Comparison of ENCODE assay signal across 8 cellular contexts in genomic region chr9:34125681-34126206, GRCh38. TPM values are rescaled to one million over a fixed set of nuclear protein-coding genes. Genes with fewer than 3 reads are reported as not detected.
DNase-seq lines count a peak whose midpoint lies in the region; ATAC-seq, FAIRE-seq and TF ChIP-seq lines count a peak whose summit lies in the region.

No MANE protein-coding gene starts in this region.

- peak; percentile 39 for DNase-seq in ELF-1 (ENCODE audit: low read depth, low spot score)
- DNase-seq in adrenal gland = peak in 5 of 7 donors; percentile 43 to 65 (median 48)
- DNase-seq in iPS-NIHi11 (ENCODE audit: low spot score) = peak; percentile 46
- DNase-seq in stimulated activated effector memory CD8-positive, alpha-beta T cell treated with anti-CD3 and anti-CD28 coated beads, Interleukin-12 subunit alpha, Interleukin-12 subunit beta, amount 100 ng/mL, for 72 hours (ENCODE audit: low spot score in 2 of 2) = no peak
- no peak for DNase-seq in dedifferentiated amniotic fluid mesenchymal stem cell (ENCODE audit: extremely low spot score)
- no peak for DNase-seq in frontal cortex (ENCODE audit: low spot score in 2 of 2)
- no peak for DNase-seq in NCI-H2196 treated with DMSO at 0.1 percent for 48 hours (lab: John Stamatoyannopoulos, UW; ENCODE audit: unreplicated experiment)

- peak overlapping the region; percentile 69 to 96 (median 91) for H3K27ac ChIP-seq in adrenal gland

- 1 to 2% (median 1%) methylated on average over 13 to 18 of the region's 18 CpGs for WGBS in adrenal gland, 4 donors

- no peak for ATAC-seq in stimulated activated effector memory CD8-positive, alpha-beta T cell treated with anti-CD3 and anti-CD28 coated beads, Interleukin-12 subunit alpha, Interleukin-12 subunit beta, amount 100 ng/mL, for 72 hours

- no peaks in the 10 kb centered on the region for H3K27me3 ChIP-seq in adrenal gland

- no peak for TF ChIP-seq CTCF in adrenal gland (IDR thresholded peaks at IDR 0.05)

- H3K36me3 ChIP-seq in adrenal gland (replicated peaks in 1 of 2) = peaks cover 0 to 19% of the 10 kb centered on the region in 2 donors

- H3K4me1 ChIP-seq in adrenal gland (replicated peaks in 1 of 2) = peaks cover 43 to 53% of the 10 kb centered on the region in 2 donors

- no peak for TF ChIP-seq POLR2A in adrenal gland (IDR thresholded peaks at IDR 0.05)

- H3K27me3 Mint-ChIP-seq in IgD-negative memory B cell = peaks cover 37% of the 10 kb centered on the region

- peaks cover 23 to 37% (median 35%) of the 10 kb centered on the region in 3 donors for H3K4me1 Mint-ChIP-seq in IgD-negative memory B cell
- peaks cover 62% of the 10 kb centered on the region for H3K4me1 Mint-ChIP-seq in stimulated activated effector memory CD8-positive, alpha-beta T cell treated with anti-CD3 and anti-CD28 coated beads, Interleukin-12 subunit alpha, Interleukin-12 subunit beta, amount 100 ng/mL, for 72 hours

- H3K9me3 Mint-ChIP-seq in IgD-negative memory B cell = peaks cover 0 to 3% (median 2%) of the 10 kb centered on the region in 3 donors
- no peaks in the 10 kb centered on the region for H3K9me3 Mint-ChIP-seq in stimulated activated effector memory CD8-positive, alpha-beta T cell treated with anti-CD3 and anti-CD28 coated beads, Interleukin-12 subunit alpha, Interleukin-12 subunit beta, amount 100 ng/mL, for 72 hours

- intact Hi-C loops in adrenal gland (cut with DNase I) = loop anchor here in 1 of 2 donors (10.0 kb wide), 2 partner anchors 49 to 129 kb away; partner anchors contain the start of gene UBAP1

- H3K4me3 Mint-ChIP-seq in IgD-negative memory B cell = peak overlapping the region; percentile 67 to 96 (median 90)
- H3K4me3 Mint-ChIP-seq in stimulated activated effector memory CD8-positive, alpha-beta T cell treated with anti-CD3 and anti-CD28 coated beads, Interleukin-12 subunit alpha, Interleukin-12 subunit beta, amount 100 ng/mL, for 72 hours = peak overlapping the region; percentile 91

- no peak for FAIRE-seq in frontal cortex (lab: Jason Lieb, UNC)

- no peaks in the 10 kb centered on the region for H3K9me3 ChIP-seq in adrenal gland (replicated peaks in 1 of 3)

- peak overlapping the region; percentile 28 to 80 (median 65) for H3K4me3 ChIP-seq in adrenal gland

- H3K36me3 Mint-ChIP-seq in IgD-negative memory B cell = no peaks in the 10 kb centered on the region
- H3K36me3 Mint-ChIP-seq in stimulated activated effector memory CD8-positive, alpha-beta T cell treated with anti-CD3 and anti-CD28 coated beads, Interleukin-12 subunit alpha, Interleukin-12 subunit beta, amount 100 ng/mL, for 72 hours = peaks cover 47% of the 10 kb centered on the region

- H3K27ac Mint-ChIP-seq in IgD-negative memory B cell = peak overlapping the region in 2 of 3 donors; percentile 53 to 69
- H3K27ac Mint-ChIP-seq in stimulated activated effector memory CD8-positive, alpha-beta T cell treated with anti-CD3 and anti-CD28 coated beads, Interleukin-12 subunit alpha, Interleukin-12 subunit beta, amount 100 ng/mL, for 72 hours = peak overlapping the region; percentile 96

RNA-seq across cellular contexts. Expression of gene DCAF12, which starts 0.8 kb away (rescaled TPM):
- polyA plus RNA-seq in IgD-negative memory B cell = 1.4 TPM
- total RNA-seq in adrenal gland = 10 to 100 TPM; 45.0 to 74.9 (median 65.2) TPM
- polyA plus RNA-seq in adrenal gland = 10 to 100 TPM; 15.1 to 88.3 (median 15.8) TPM
- total RNA-seq in frontal cortex = 19.2 TPM

RNA-seq across cellular contexts. Expression of gene UBAP1, which starts 53.1 kb away (rescaled TPM):
- polyA plus RNA-seq in IgD-negative memory B cell = 32.0 TPM
- total RNA-seq in adrenal gland = 10 to 100 TPM; 63.6 to 91.7 (median 83.5) TPM
- polyA plus RNA-seq in adrenal gland = 100 to 1,000 TPM in 1 of 3 donors, 10 to 100 TPM in 2; 34.8 to 146 (median 37.7) TPM
- total RNA-seq in frontal cortex = 21.6 TPM

Comparison
In these comparisons a context has a peak if more than half of its experiments do, and no peak if none do; other contexts are left out.
1. DNase-seq: peak in ELF-1 (single experiment), adrenal gland (5 of 7) and iPS-NIHi11 (single experiment); none in stimulated activated effector memory CD8-positive, alpha-beta T cell treated with anti-CD3 and anti-CD28 coated beads, Interleukin-12 subunit alpha, Interleukin-12 subunit beta, amount 100 ng/mL, for 72 hours (0 of 2), dedifferentiated amniotic fluid mesenchymal stem cell (single experiment), frontal cortex (0 of 2) and NCI-H2196 treated with DMSO at 0.1 percent for 48 hours (single experiment).